8 cellular contexts compared by ENCODE assay signal in the genomic region with DNA sequence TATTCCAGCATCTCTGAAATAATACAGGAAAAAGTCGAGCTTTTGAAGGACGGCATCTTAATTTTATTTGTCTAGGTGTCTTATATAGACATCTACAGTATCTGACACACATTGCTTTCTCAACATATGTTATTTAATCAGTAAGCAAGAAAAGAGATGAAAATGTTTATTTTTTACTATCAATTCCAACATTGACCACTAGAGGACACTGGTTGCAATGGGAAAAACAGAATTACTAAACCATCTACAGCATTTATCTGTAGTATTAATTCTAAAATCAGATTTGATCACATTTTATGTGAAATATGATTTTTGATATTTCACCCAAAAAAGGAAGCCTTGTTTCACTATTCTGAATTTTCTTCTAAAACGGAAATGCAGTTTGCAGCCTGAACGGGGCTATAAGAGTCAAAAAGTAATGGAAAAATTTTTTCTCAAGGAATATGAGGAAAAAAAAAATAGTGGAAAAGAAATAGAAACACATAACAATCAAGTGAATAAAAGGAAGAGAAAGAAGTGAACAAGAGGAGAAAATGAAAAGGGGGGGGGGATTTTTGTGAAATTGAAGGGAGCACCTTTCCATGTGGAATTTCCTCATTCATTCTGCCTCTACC.
DNase-seq lines count a peak whose midpoint lies in the region; ATAC-seq lines count a peak whose summit lies in the region.

No MANE protein-coding gene starts in this region.

- in situ Hi-C loops in T47D (cut with HindIII; ENCODE audit: low pct_unique_long_range_greater_than_20kb, low sequenced_read_pairs), result no loop called here

- intact Hi-C loops in sciatic nerve (cut with DNase I), result no loop called here

- peak; percentile 39 for DNase-seq in DMS53 (lab: John Stamatoyannopoulos, UW)
- DNase-seq in Jurkat, Clone E6-1 (ENCODE audit: low read depth, low spot score), result peak; percentile 51
- DNase-seq in T47D (ENCODE audit: low read depth in 1 of 2, low spot score in 1 of 2), result peak; percentile 26 to 36
- DNase-seq in myocyte (ENCODE audit: low read depth), result peak; percentile 28
- DNase-seq in sciatic nerve (ENCODE audit: low spot score), result no peak
- no peak for DNase-seq in NCI-H1092 (lab: John Stamatoyannopoulos, UW)
- no peak for DNase-seq in ureter (ENCODE audit: low spot score)

- ATAC-seq in GM18867 (IDR thresholded peaks at IDR 0.05; ENCODE audit: unreplicated experiment) (no peak), sciatic nerve (no peak)

- H3K4me3 ChIP-seq in Jurkat, Clone E6-1 (ENCODE audit: low read length), result no peak overlapping the region

Comparison
In these comparisons a context has a peak if more than half of its experiments do, and no peak if none do; other contexts are left out.
1. DNase-seq: peak in DMS53 (single experiment), Jurkat, Clone E6-1 (single experiment), T47D (2 of 2) and myocyte (single experiment); none in sciatic nerve (single experiment), NCI-H1092 (single experiment) and ureter (single experiment).